In the genomic region with DNA sequence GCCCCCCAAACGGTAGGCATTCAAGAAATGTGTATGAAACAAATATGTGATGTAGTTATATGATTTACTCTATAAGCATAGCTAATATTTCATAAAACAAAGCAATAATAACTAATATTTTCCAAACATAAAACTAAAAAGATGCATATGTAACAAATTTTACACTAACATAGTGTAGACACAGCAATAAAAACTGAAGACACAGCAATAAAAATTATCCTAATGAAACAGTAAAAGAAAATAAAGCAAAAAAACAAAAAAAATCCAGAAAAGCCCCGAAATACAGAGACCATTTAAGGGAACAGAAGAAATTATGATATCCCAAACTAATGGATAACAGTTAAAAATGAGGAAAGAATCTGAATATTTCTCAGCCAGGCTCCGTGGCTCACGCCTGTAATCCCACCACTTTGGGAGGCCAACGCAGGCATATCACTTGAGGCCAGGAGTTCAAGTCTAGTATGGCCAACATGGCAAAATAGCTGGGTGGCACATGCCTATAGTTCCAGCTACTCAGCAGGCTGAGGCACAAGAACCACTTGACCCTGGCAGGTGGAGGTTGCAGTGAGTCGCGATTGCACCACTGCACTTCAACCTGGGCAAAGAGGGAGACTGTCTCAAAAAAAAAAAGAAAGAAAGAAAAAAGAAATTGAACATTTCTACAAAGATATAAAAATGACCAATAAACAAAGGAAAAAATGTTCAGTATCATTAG, we compare ENCODE assay signal across 17 cellular contexts.
"Had no signal": no experiment of that assay in that cellular context is flagged by ENCODE, and none has a peak within 500 bp of the region (broad histone marks: within the 10 kb centered on the region; RNA-seq: fewer than 3 reads in every experiment).

No MANE protein-coding gene starts in this region.

- H3K4me3 Mint-ChIP-seq: activated T-cell treated with anti-CD3 and anti-CD28 coated beads, Interleukin-2, amount 50 U/mL, for 24 hours; naive thymus-derived CD4-positive, alpha-beta T cell had no signal

- FAIRE-seq: urothelium cell line had no signal

- ATAC-seq: activated naive CD4-positive, alpha-beta T cell treated with anti-CD3 and anti-CD28 coated beads, Interleukin-2, amount 50 U/mL, for 72 hours; mucosa of descending colon; naive thymus-derived CD4-positive, alpha-beta T cell had no signal

- H3K9me3 Mint-ChIP-seq: activated naive CD4-positive, alpha-beta T cell treated with anti-CD3 and anti-CD28 coated beads, Interleukin-2, amount 50 U/mL, for 72 hours; activated T-cell treated with anti-CD3 and anti-CD28 coated beads, Interleukin-2, amount 50 U/mL, for 24 hours; naive thymus-derived CD4-positive, alpha-beta T cell had no signal

- H3K27me3 Mint-ChIP-seq: activated T-cell treated with anti-CD3 and anti-CD28 coated beads, Interleukin-2, amount 50 U/mL, for 24 hours; naive thymus-derived CD4-positive, alpha-beta T cell had no signal

- H3K27ac ChIP-seq: colonic mucosa, ovary, sigmoid colon had no signal

- H3K27ac Mint-ChIP-seq: activated naive CD4-positive, alpha-beta T cell treated with anti-CD3 and anti-CD28 coated beads, Interleukin-2, amount 50 U/mL, for 72 hours had no signal

- H3K27me3 ChIP-seq: colonic mucosa, ovary, sigmoid colon had no signal

- H3K36me3 ChIP-seq: colonic mucosa, ovary had no signal

- DNase-seq: activated CD4-positive, alpha-beta T cell treated with anti-CD3 and anti-CD28 coated beads, Interleukin-2, amount 50 U/mL, for 4 hours; activated CD4-positive, CD25-positive, alpha-beta regulatory T cell treated with anti-CD3 and anti-CD28 coated beads, Interleukin-2, amount 50 U/mL, for 72 hours; activated gamma-delta T cell; activated T-cell treated with anti-CD3 and anti-CD28 coated beads, Interleukin-2, amount 50 U/mL, for 24 hours; central memory CD4-positive, alpha-beta T cell; colonic mucosa; glutamatergic neuron; hypothalamus; kidney glomerular epithelial cell; mucosa of descending colon; naive thymus-derived CD4-positive, alpha-beta T cell; ovary; sigmoid colon; stimulated activated CD4-positive, alpha-beta T cell treated with anti-CD3 and anti-CD28 coated beads, Interleukin-1b, Interleukin-23, amount 100 ng/mL, for 48 hours; T-helper 9 cell had no signal

- H3K4me1 ChIP-seq: colonic mucosa, sigmoid colon had no signal

- H3K9me3 ChIP-seq: colonic mucosa, mucosa of descending colon, ovary, sigmoid colon had no signal

- H3K4me3 ChIP-seq: colonic mucosa, mucosa of descending colon, ovary, sigmoid colon had no signal
